Comparison of ENCODE assay signal across 8 cellular contexts in the genomic region with DNA sequence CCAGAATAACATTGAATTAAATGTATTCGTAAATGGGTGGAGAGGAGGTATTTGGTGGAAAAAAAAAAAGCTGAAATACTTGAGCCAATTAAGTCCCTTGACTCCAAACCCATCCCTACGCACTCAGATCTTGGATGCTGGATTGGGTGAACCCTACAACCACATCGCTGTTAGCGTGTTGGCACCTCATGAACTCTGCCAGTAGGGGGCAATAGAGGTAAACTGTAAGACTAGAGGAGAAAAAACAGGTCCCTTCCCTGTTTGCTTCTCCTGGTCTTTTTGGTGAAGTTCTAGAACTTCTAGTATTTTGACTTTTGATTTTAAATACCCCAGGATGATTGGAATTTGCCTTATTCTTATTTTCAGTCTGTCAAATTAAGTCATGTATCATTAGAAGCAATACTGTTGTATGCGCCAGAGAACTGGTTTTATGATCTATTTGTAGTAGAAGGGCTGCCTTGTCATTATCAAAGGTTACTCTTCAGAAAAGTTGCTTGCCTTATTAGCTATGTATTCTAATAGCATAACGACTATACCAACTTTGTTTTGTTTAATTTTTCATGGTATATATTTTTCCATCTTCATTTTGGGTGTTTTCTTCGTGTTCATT. TPM values are rescaled to one million over a fixed set of nuclear protein-coding genes. Genes with fewer than 3 reads are reported as not detected.
DNase-seq lines count a peak whose midpoint lies in the region; ATAC-seq and TF ChIP-seq lines count a peak whose summit lies in the region.

No MANE protein-coding gene starts in this region.

- DNase-seq in CD8-positive, alpha-beta T cell, result peak in 1 of 7 experiments; percentile 6
- DNase-seq in NAMALWA (ENCODE audit: low spot score) (peak; percentile 72), UCSD-AML1 (lab: John Stamatoyannopoulos, UW; ENCODE audit: unreplicated experiment) (peak; percentile 44), fibroblast of the aortic adventitia (ENCODE audit: low read depth) (peak; percentile 15), prostate gland (ENCODE audit: low spot score) (peak; percentile 8), gastrocnemius medialis (no peak)

- intact Hi-C loops in CD8-positive, alpha-beta T cell (cut with DNase I, micrococcal nuclease), result no loop called here
- intact Hi-C loops in prostate gland (cut with DNase I) (no loop called here), gastrocnemius medialis (cut with DNase I; ENCODE audit: low total_unique reads) (no loop called here)

- H3K9me3 ChIP-seq in CD8-positive, alpha-beta T cell (ENCODE audit: low read length), result no peaks in the 10 kb centered on the region
- H3K9me3 ChIP-seq in prostate gland (no peaks in the 10 kb centered on the region), gastrocnemius medialis (no peaks in the 10 kb centered on the region)

- TF ChIP-seq POLR2A in prostate gland (IDR thresholded peaks at IDR 0.05) (no peak), gastrocnemius medialis (IDR thresholded peaks at IDR 0.05) (no peak)

- ATAC-seq in CD8-positive, alpha-beta T cell, result no peak
- ATAC-seq in GM18508 (IDR thresholded peaks at IDR 0.05; ENCODE audit: insufficient read depth, unreplicated experiment) (peak; percentile 77), HG02798 (IDR thresholded peaks at IDR 0.05; ENCODE audit: poor library complexity, unreplicated experiment) (peak; percentile 91), gastrocnemius medialis (no peak)

- H3K4me3 ChIP-seq in CD8-positive, alpha-beta T cell (ENCODE audit: low read depth, low read length), result no peak overlapping the region
- H3K4me3 ChIP-seq in fibroblast of the aortic adventitia (ENCODE audit: low read depth, low read length) (no peak overlapping the region), prostate gland (no peak overlapping the region), gastrocnemius medialis (no peak overlapping the region)

- no peak overlapping the region for H3K27ac ChIP-seq in CD8-positive, alpha-beta T cell (ENCODE audit: low read depth, low read length)
- H3K27ac ChIP-seq in prostate gland (no peak overlapping the region), gastrocnemius medialis (no peak overlapping the region)

- H3K27me3 Mint-ChIP-seq in CD8-positive, alpha-beta T cell (ENCODE audit: low read depth), result no peaks in the 10 kb centered on the region

- no peaks in the 10 kb centered on the region for H3K36me3 ChIP-seq in CD8-positive, alpha-beta T cell (ENCODE audit: insufficient read depth, low read length)
- no peaks in the 10 kb centered on the region for H3K36me3 ChIP-seq in prostate gland
- H3K36me3 ChIP-seq in gastrocnemius medialis, result no peaks in the 10 kb centered on the region

- no peak overlapping the region for H3K4me3 Mint-ChIP-seq in CD8-positive, alpha-beta T cell

- POLR2A ChIA-PET in CD8-positive, alpha-beta T cell (lab: Charles Lee), result no interaction called here

- peak; percentile 55 for TF ChIP-seq CTCF in CD8-positive, alpha-beta T cell (IDR thresholded peaks at IDR 0.05)
- TF ChIP-seq CTCF in fibroblast of the aortic adventitia (IDR thresholded peaks at IDR 0.05; ENCODE audit: insufficient read depth, low read length) (peak; percentile 48), prostate gland (IDR thresholded peaks at IDR 0.05) (peak in 3 of 4 experiments; percentile 29 to 37 (median 34)), gastrocnemius medialis (IDR thresholded peaks at IDR 0.05 in 4 of 5, conservative IDR thresholded peaks at IDR 0.05 in 1 of 5) (no peak)

- no peaks in the 10 kb centered on the region for H3K4me1 Mint-ChIP-seq in CD8-positive, alpha-beta T cell (ENCODE audit: low read depth)

- no peaks in the 10 kb centered on the region for H3K27me3 ChIP-seq in CD8-positive, alpha-beta T cell (ENCODE audit: insufficient read depth, low read length)
- H3K27me3 ChIP-seq in prostate gland (replicated peaks; ENCODE audit: insufficient read depth) (no peaks in the 10 kb centered on the region), gastrocnemius medialis (no peaks in the 10 kb centered on the region)

- CTCF ChIA-PET in CD8-positive, alpha-beta T cell (lab: Charles Lee), result interaction anchor here (1.3 kb wide), 1 partner anchor 120 kb away, joined by 3 read pairs; no protein-coding TSS in a partner anchor

- 30% methylated on average over 7 of the region's 7 CpGs for WGBS in prostate gland

- no peaks in the 10 kb centered on the region for H3K4me1 ChIP-seq in CD8-positive, alpha-beta T cell (ENCODE audit: insufficient read depth, low read length)
- H3K4me1 ChIP-seq in prostate gland (replicated peaks) (no peaks in the 10 kb centered on the region), gastrocnemius medialis (no peaks in the 10 kb centered on the region)

- H3K36me3 Mint-ChIP-seq in CD8-positive, alpha-beta T cell, result no peaks in the 10 kb centered on the region

- in situ Hi-C loops in gastrocnemius medialis (cut with MboI; ENCODE audit: low sequenced_read_pairs in 4 of 4), result no loop called here

- H3K27ac Mint-ChIP-seq in CD8-positive, alpha-beta T cell, result no peak overlapping the region

- no peaks in the 10 kb centered on the region for H3K9me3 Mint-ChIP-seq in CD8-positive, alpha-beta T cell

RNA-seq across cellular contexts. Expression of a gene that starts 1.9 kb away (rescaled TPM):
- not detected for total RNA-seq in CD8-positive, alpha-beta T cell
- total RNA-seq in fibroblast of the aortic adventitia (ENCODE audit: low replicate concordance) (not detected in 2 replicates), prostate gland (not detected), gastrocnemius medialis (not detected)

RNA-seq across cellular contexts. Expression of a gene that starts 35.1 kb away (rescaled TPM):
- not detected for total RNA-seq in CD8-positive, alpha-beta T cell
- total RNA-seq in fibroblast of the aortic adventitia (ENCODE audit: low replicate concordance) (not detected in 2 replicates), prostate gland (not detected), gastrocnemius medialis (not detected)

RNA-seq across cellular contexts. Expression of a gene that starts 57.0 kb away (rescaled TPM):
- not detected for total RNA-seq in CD8-positive, alpha-beta T cell
- total RNA-seq in fibroblast of the aortic adventitia (ENCODE audit: low replicate concordance) (not detected in 2 replicates), prostate gland (under 1 TPM in 1 of 2 donors, not detected in 1; 0.91 TPM), gastrocnemius medialis (not detected)

Comparison
In these comparisons a context has a peak if more than half of its experiments do, and no peak if none do; other contexts are left out.
1. ATAC-seq: peak in GM18508 (single experiment) and HG02798 (single experiment); none in CD8-positive, alpha-beta T cell (single experiment) and gastrocnemius medialis (0 of 2).
2. DNase-seq: peak in NAMALWA (single experiment), UCSD-AML1 (single experiment), fibroblast of the aortic adventitia (single experiment) and prostate gland (single experiment); none in gastrocnemius medialis (0 of 2).
3. CTCF ChIP-seq: peak in CD8-positive, alpha-beta T cell (single experiment), fibroblast of the aortic adventitia (single experiment) and prostate gland (3 of 4); none in gastrocnemius medialis (0 of 5).